In the genomic region with DNA sequence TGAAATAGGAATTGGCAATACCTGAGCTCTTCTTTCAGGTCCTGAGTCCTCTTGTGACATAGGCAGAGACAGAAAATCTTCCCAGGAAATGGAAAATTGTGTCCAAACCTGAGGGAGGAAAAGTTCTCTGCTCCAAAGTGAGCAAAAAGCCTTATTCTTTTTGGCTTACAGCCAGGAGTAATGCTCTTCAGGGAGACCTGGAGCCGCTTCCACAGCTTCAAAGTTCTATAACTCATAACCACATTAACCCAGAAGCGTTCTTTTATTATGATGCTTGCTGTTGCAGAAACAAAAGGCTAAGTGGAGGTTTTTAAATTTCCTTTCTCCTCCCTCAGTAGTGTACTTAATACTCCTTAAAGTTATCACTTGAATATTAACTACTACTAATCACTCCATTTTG, we compare ENCODE assay signal across 9 cellular contexts. TPM values are rescaled to one million over a fixed set of nuclear protein-coding genes. Genes with fewer than 3 reads are reported as not detected.
DNase-seq lines count a peak whose midpoint lies in the region; ATAC-seq and TF ChIP-seq lines count a peak whose summit lies in the region.
"Had no signal": no experiment of that assay in that cellular context is flagged by ENCODE, and none has a peak within 500 bp of the region (broad histone marks: within the 10 kb centered on the region; RNA-seq: fewer than 3 reads in every experiment).

No MANE protein-coding gene starts in this region.

- H3K27me3 Mint-ChIP-seq in WTC11 (ENCODE audit: low read depth) = peaks cover 5% of the 10 kb centered on the region; the same call in 1 of the 2 replicates

- H3K4me3 ChIP-seq in gastroesophageal sphincter (peak overlapping the region; percentile 56 to 67), rectal smooth muscle tissue (ENCODE audit: low read length) (peak overlapping the region; percentile 66)

- TF ChIP-seq CTCF in WTC11 (IDR thresholded peaks at IDR 0.05) (no peak), gastroesophageal sphincter (IDR thresholded peaks at IDR 0.05) (no peak)

- no peaks in the 10 kb centered on the region for H3K9me3 Mint-ChIP-seq in WTC11

- peak overlapping the region; percentile 76 for H3K4me3 Mint-ChIP-seq in WTC11

- POLR2A ChIA-PET in WTC11 (lab: Charles Lee) = no interaction called here

- no peak overlapping the region for H3K27ac Mint-ChIP-seq in WTC11

- peaks cover 6% of the 10 kb centered on the region for H3K27me3 ChIP-seq in gastroesophageal sphincter
- H3K27me3 ChIP-seq in rectal smooth muscle tissue (ENCODE audit: control insufficient read depth, insufficient read depth, low read length) = no peaks in the 10 kb centered on the region

- H3K9ac ChIP-seq in ES-I3 (ENCODE audit: low read depth, low read length) = peak overlapping the region; percentile 74; the same call in 1 of the 2 replicates
- no peak overlapping the region for H3K9ac ChIP-seq in rectal smooth muscle tissue (ENCODE audit: low read length)

- no peak for TF ChIP-seq POLR2A in gastroesophageal sphincter (IDR thresholded peaks at IDR 0.05)

- H3K4me1 ChIP-seq in ES-I3 (ENCODE audit: insufficient read depth, low read length) = no peaks in the 10 kb centered on the region
- peaks cover 0 to 14% (median 3%) of the 10 kb centered on the region in 3 donors for H3K4me1 ChIP-seq in gastroesophageal sphincter
- H3K4me1 ChIP-seq in rectal smooth muscle tissue (ENCODE audit: control insufficient read depth, insufficient read depth, low read length) = no peaks in the 10 kb centered on the region

- ATAC-seq in WTC11 (no peak), gastroesophageal sphincter (no peak)

- H3K36me3 ChIP-seq in ES-I3 (ENCODE audit: insufficient read depth, low read length) (no peaks in the 10 kb centered on the region), gastroesophageal sphincter (no peaks in the 10 kb centered on the region), rectal smooth muscle tissue (ENCODE audit: control insufficient read depth, insufficient read depth, low read length) (no peaks in the 10 kb centered on the region)

- DNase-seq in WTC11 (ENCODE audit: low spot score) = no peak
- DNase-seq in NCI-H2196 treated with DMSO at 0.1 percent for 48 hours (lab: John Stamatoyannopoulos, UW; ENCODE audit: unreplicated experiment) = no peak
- no peak for DNase-seq in NCI-H1930 (lab: John Stamatoyannopoulos, UW)
- DNase-seq in hippocampal formation (lab: John Stamatoyannopoulos, UW) = no peak
- no peak for DNase-seq in cerebellar cortex (ENCODE audit: low spot score)
- DNase-seq: T-helper 2 cell had no signal

- 48% methylated on average over 2 of the region's 2 CpGs; no CpG with 5 or more reads in 1 of the 2 donors for WGBS in gastroesophageal sphincter (ENCODE audit: low coverage in 1 of 2), 2 donors

- H3K9me3 ChIP-seq in ES-I3 (ENCODE audit: control insufficient read depth, insufficient read depth, low read length) (no peaks in the 10 kb centered on the region), gastroesophageal sphincter (no peaks in the 10 kb centered on the region)

- CTCF ChIA-PET in WTC11 (lab: Charles Lee) = interaction anchor here (0.6 to 0.9 kb wide), 2 partner anchors 21 to 67 kb away, joined by 3 to 6 read pairs; no protein-coding TSS in a partner anchor

- no peak for TF ChIP-seq EP300 in gastroesophageal sphincter (IDR thresholded peaks at IDR 0.05)

- H3K4me1 Mint-ChIP-seq in WTC11 = peaks cover 4% of the 10 kb centered on the region

- H3K36me3 Mint-ChIP-seq in WTC11 = no peaks in the 10 kb centered on the region

- H3K27ac ChIP-seq in gastroesophageal sphincter (no peak overlapping the region), rectal smooth muscle tissue (ENCODE audit: low read depth, low read length) (no peak overlapping the region)

TF ChIP-seq in WTC11, 78 proteins besides CTCF, POLR2A, EP300 and RAD21 (continues in another document):
- TF ChIP-seq AFF4 (CRISPR knock-in tag; IDR thresholded peaks at IDR 0.05; ENCODE audit: borderline replicate concordance) (no peak), CDX4 (CRISPR knock-in tag; IDR thresholded peaks at IDR 0.05; ENCODE audit: borderline replicate concordance) (no peak), NFYB (CRISPR knock-in tag; conservative IDR thresholded peaks at IDR 0.05; ENCODE audit: low read depth) (no peak), SP1 (CRISPR knock-in tag; conservative IDR thresholded peaks at IDR 0.05) (no peak), ERG (CRISPR knock-in tag; IDR thresholded peaks at IDR 0.05) (no peak), PREB (CRISPR knock-in tag; IDR thresholded peaks at IDR 0.05; ENCODE audit: borderline replicate concordance) (no peak), NR2C2 (CRISPR knock-in tag; IDR thresholded peaks at IDR 0.05) (no peak), NR1H2 (CRISPR knock-in tag; IDR thresholded peaks at IDR 0.05) (no peak), MYBL2 (CRISPR knock-in tag; IDR thresholded peaks at IDR 0.05) (no peak)
- TF ChIP-seq, protein P1, sequence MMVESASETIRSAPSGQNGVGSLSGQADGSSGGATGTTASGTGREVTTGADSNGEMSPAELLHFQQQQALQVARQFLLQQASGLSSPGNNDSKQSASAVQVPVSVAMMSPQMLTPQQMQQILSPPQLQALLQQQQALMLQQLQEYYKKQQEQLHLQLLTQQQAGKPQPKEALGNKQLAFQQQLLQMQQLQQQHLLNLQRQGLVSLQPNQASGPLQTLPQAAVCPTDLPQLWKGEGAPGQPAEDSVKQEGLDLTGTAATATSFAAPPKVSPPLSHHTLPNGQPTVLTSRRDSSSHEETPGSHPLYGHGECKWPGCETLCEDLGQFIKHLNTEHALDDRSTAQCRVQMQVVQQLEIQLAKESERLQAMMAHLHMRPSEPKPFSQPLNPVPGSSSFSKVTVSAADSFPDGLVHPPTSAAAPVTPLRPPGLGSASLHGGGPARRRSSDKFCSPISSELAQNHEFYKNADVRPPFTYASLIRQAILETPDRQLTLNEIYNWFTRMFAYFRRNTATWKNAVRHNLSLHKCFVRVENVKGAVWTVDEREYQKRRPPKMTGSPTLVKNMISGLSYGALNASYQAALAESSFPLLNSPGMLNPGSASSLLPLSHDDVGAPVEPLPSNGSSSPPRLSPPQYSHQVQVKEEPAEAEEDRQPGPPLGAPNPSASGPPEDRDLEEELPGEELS (CRISPR knock-in tag; IDR thresholded peaks at IDR 0.05) = no peak

RNA-seq across cellular contexts. Expression of gene IGSF10, which starts 0.6 kb away (rescaled TPM):
- 0.60 to 0.70 TPM (median 0.66 TPM) in 3 replicates for total RNA-seq in WTC11 (2021)
- 1 to 10 TPM; 1.4 to 8.3 (median 2.4) TPM for total RNA-seq in gastroesophageal sphincter
